ENCODE assay signal across 8 cellular contexts in genomic region chr13:30113531-30113930, GRCh38.
A peak's percentile ranks its signal among the peaks of the same experiment; 100 is the strongest.
DNase-seq lines count a peak whose midpoint lies in the region; ATAC-seq, FAIRE-seq and TF ChIP-seq lines count a peak whose summit lies in the region.

No MANE protein-coding gene starts in this region.

- TF ChIP-seq RAD21 in K562 (CRISPR knock-in tag; conservative IDR thresholded peaks at IDR 0.05 in 1 of 2, IDR thresholded peaks at IDR 0.05 in 1 of 2), result no peak

- intact Hi-C loops in K562 (cut with micrococcal nuclease), result loop anchor here (2.0 to 10.0 kb wide), 3 partner anchors 149 to 341 kb away; no protein-coding TSS in a partner anchor

- no peaks in the 10 kb centered on the region for H3K9me1 ChIP-seq in K562 (ENCODE audit: control insufficient read depth, insufficient read depth, low read length)

- H2AFZ ChIP-seq in K562 (ENCODE audit: low read depth, low read length), result peak overlapping the region; percentile 59; the same call in 1 of the 2 replicates

- H3K27me3 ChIP-seq in K562 (ENCODE audit: control insufficient read depth in 2 of 2, insufficient read depth in 2 of 2, low read length in 2 of 2) (peaks cover 0 to 22% of the 10 kb centered on the region in 2 experiments), thoracic aorta (replicated peaks; ENCODE audit: insufficient read depth) (no peaks in the 10 kb centered on the region)

- no peak overlapping the region for H3K27ac Mint-ChIP-seq in T-helper 1 cell treated with Interleukin-12 subunit alpha and Interleukin-12 subunit beta and Interleukin-4 antibody, amounts not matched to agents 30 μg/mL and 1 μg/mL, for 36 hours

- peaks cover 31% of the 10 kb centered on the region for H3K4me1 Mint-ChIP-seq in T-helper 1 cell treated with Interleukin-12 subunit alpha and Interleukin-12 subunit beta and Interleukin-4 antibody, amounts not matched to agents 30 μg/mL and 1 μg/mL, for 36 hours (ENCODE audit: low read depth)

- H3K9me3 ChIP-seq in K562 (replicated peaks; ENCODE audit: control insufficient read depth, insufficient read depth, low read depth, low read length), result no peaks in the 10 kb centered on the region
- no peaks in the 10 kb centered on the region for H3K9me3 ChIP-seq in thoracic aorta

- CTCF ChIA-PET in K562 (lab: Yijun Ruan, JAX; ENCODE audit: low intra/inter-chr PET ratio), result interaction anchor here (0.6 to 1.3 kb wide), 5 partner anchors 342 to 720 kb away, joined by 3 to 6 read pairs (median 4); no protein-coding TSS in a partner anchor

- H3K36me3 ChIP-seq in K562 (ENCODE audit: control insufficient read depth, insufficient read depth, low read length) (no peaks in the 10 kb centered on the region), thoracic aorta (no peaks in the 10 kb centered on the region)

- H3K9ac ChIP-seq in K562 (ENCODE audit: insufficient read depth in 1 of 2, low read depth in 2 of 2, low read length in 2 of 2), result no peak overlapping the region

- peaks cover 3% of the 10 kb centered on the region for H3K36me3 Mint-ChIP-seq in T-helper 1 cell treated with Interleukin-12 subunit alpha and Interleukin-12 subunit beta and Interleukin-4 antibody, amounts not matched to agents 30 μg/mL and 1 μg/mL, for 36 hours (ENCODE audit: low read depth)

- no peaks in the 10 kb centered on the region for H3K79me2 ChIP-seq in K562 (ENCODE audit: control insufficient read depth, insufficient read depth, low read length)

- H3K9me3 Mint-ChIP-seq in T-helper 1 cell treated with Interleukin-12 subunit alpha and Interleukin-12 subunit beta and Interleukin-4 antibody, amounts not matched to agents 30 μg/mL and 1 μg/mL, for 36 hours, result no peaks in the 10 kb centered on the region

- ATAC-seq in K562 (peak; percentile 12; the same call in 1 of the 3 replicates), thoracic aorta (ENCODE audit: insufficient number of reproducible peaks, low FRiP score, low read depth) (no peak)

- 19% methylated on average over 5 of the region's 5 CpGs for WGBS in K562 (ENCODE audit: insufficient coverage, low coverage, missing lambda C conversion rate)

- peaks cover 20% of the 10 kb centered on the region for H3K27me3 Mint-ChIP-seq in T-helper 1 cell treated with Interleukin-12 subunit alpha and Interleukin-12 subunit beta and Interleukin-4 antibody, amounts not matched to agents 30 μg/mL and 1 μg/mL, for 36 hours (ENCODE audit: low read depth)

- no peak for TF ChIP-seq CTCF in K562 (IDR thresholded peaks at IDR 0.05 in 2 of 3, conservative IDR thresholded peaks at IDR 0.05 in 1 of 3; ENCODE audit: insufficient read depth in 2 of 3, low read depth in 1 of 3, low read length in 3 of 3)
- no peak for TF ChIP-seq CTCF in thoracic aorta (IDR thresholded peaks at IDR 0.05)

- H3K4me3 ChIP-seq in K562, result no peak overlapping the region
- H3K4me3 ChIP-seq in thoracic aorta, result peak overlapping the region; percentile 5

- TF ChIP-seq EP300 in K562 (IDR thresholded peaks at IDR 0.05; ENCODE audit: low read length), result no peak

- peak overlapping the region; percentile 57 for H3K4me3 Mint-ChIP-seq in T-helper 1 cell treated with Interleukin-12 subunit alpha and Interleukin-12 subunit beta and Interleukin-4 antibody, amounts not matched to agents 30 μg/mL and 1 μg/mL, for 36 hours

- no peak for FAIRE-seq in K562 (lab: Jason Lieb, UNC)
- FAIRE-seq in HTR-8/SVneo (lab: Jason Lieb, UNC), result no peak

- in situ Hi-C loops in K562 (cut with MboI), result loop anchor here (10.0 kb wide), 1 partner anchor 339 kb away; no protein-coding TSS in a partner anchor

- DNase-seq in T-helper 1 cell (no peak), K562 (ENCODE audit: extremely low read depth in 1 of 4, low spot score in 3 of 4) (peak in 2 of 4 experiments; percentile 16 to 43), medulla oblongata (ENCODE audit: extremely low spot score) (peak; percentile 31), thoracic aorta (ENCODE audit: low spot score) (no peak), GOT3 (lab: John Stamatoyannopoulos, UW) (no peak), midbrain (lab: John Stamatoyannopoulos, UW) (no peak), HTR-8/SVneo (ENCODE audit: insufficient read length, low spot score) (no peak)

- H3K4me2 ChIP-seq in K562 (ENCODE audit: insufficient read depth, low read length), result no peak overlapping the region

- no peaks in the 10 kb centered on the region for H4K20me1 ChIP-seq in K562 (replicated peaks; ENCODE audit: control insufficient read depth, insufficient read depth, low read length)

- H3K27ac ChIP-seq in K562 (ENCODE audit: extremely low read depth, low read depth, low read length) (no peak overlapping the region), thoracic aorta (peak overlapping the region; percentile 56 to 64)

- no peak for TF ChIP-seq POLR2A in K562 (conservative IDR thresholded peaks at IDR 0.05)

- no TSS peak for BruUV-seq in K562 (replicated peaks; lab: Mats Ljungman, UMichigan)

- POLR2A ChIA-PET in K562 (lab: Yijun Ruan, JAX), result no interaction called here

- H3K4me1 ChIP-seq in K562 (replicated peaks in 1 of 2; ENCODE audit: control insufficient read depth in 2 of 2, insufficient read depth in 2 of 2, low read length in 2 of 2) (peaks cover 5 to 9% of the 10 kb centered on the region in 2 experiments; a peak in 4 of 5 replicates), thoracic aorta (ENCODE audit: control insufficient read depth in 1 of 2, low read depth in 2 of 2) (peaks cover 18 to 22% of the 10 kb centered on the region in 2 donors)

TF ChIP-seq in K562, 482 proteins besides CTCF, POLR2A, EP300 and RAD21:
- TF ChIP-seq CBFA2T3 (IDR thresholded peaks at IDR 0.05), result peak; percentile 12; the same call in 1 of the 2 replicates
- TF ChIP-seq CBX2 (IDR thresholded peaks at IDR 0.05; ENCODE audit: insufficient read depth, low read length, poor library complexity, severe bottlenecking), result no peak
- TF ChIP-seq, protein P1, sequence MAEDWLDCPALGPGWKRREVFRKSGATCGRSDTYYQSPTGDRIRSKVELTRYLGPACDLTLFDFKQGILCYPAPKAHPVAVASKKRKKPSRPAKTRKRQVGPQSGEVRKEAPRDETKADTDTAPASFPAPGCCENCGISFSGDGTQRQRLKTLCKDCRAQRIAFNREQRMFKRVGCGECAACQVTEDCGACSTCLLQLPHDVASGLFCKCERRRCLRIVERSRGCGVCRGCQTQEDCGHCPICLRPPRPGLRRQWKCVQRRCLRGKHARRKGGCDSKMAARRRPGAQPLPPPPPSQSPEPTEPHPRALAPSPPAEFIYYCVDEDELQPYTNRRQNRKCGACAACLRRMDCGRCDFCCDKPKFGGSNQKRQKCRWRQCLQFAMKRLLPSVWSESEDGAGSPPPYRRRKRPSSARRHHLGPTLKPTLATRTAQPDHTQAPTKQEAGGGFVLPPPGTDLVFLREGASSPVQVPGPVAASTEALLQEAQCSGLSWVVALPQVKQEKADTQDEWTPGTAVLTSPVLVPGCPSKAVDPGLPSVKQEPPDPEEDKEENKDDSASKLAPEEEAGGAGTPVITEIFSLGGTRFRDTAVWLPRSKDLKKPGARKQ (CRISPR knock-in tag; IDR thresholded peaks at IDR 0.05), result no peak
- TF ChIP-seq ZNF232 (CRISPR knock-in tag; IDR thresholded peaks at IDR 0.05), result no peak
- no peak for TF ChIP-seq ZNF311 (CRISPR knock-in tag; IDR thresholded peaks at IDR 0.05)
